ENCODE assay signal across 19 cellular contexts in the genomic region with DNA sequence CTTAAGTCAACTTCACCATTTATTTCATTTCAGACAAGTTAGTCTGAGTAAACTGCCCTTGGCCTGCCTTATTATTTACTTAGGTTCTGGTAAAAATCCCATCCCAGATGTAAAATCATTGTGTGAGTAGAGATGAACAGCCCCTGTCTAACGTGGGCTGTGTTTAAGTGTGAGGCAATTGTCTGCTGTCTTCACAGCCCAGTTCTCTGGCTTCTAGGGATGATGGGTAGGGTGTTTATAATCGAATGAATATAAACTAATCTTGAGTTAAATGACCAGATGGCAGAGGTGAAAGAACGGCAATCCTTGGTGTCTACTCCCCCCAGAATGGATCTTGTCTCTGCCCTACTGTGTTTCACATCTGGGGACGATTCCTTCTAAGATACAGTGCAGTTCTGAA. TPM values are rescaled to one million over a fixed set of nuclear protein-coding genes. Genes with fewer than 3 reads are reported as not detected.
"Had no signal": no experiment of that assay in that cellular context is flagged by ENCODE, and none has a peak within 500 bp of the region (broad histone marks: within the 10 kb centered on the region; RNA-seq: fewer than 3 reads in every experiment).

No MANE protein-coding gene starts in this region.

- H3K4me3 Mint-ChIP-seq: naive thymus-derived CD8-positive, alpha-beta T cell had no signal

- H3K9me3 Mint-ChIP-seq: naive thymus-derived CD8-positive, alpha-beta T cell had no signal

- H3K36me3 Mint-ChIP-seq: naive thymus-derived CD8-positive, alpha-beta T cell had no signal

- H3K27ac ChIP-seq: gastrocnemius medialis, heart right ventricle, neutrophil, right atrium auricular region, sigmoid colon, skin epidermis, suprapubic skin, thyroid gland, upper lobe of left lung, uterus had no signal

- ATAC-seq: esophagus mucosa; gastrocnemius medialis; heart right ventricle; naive thymus-derived CD8-positive, alpha-beta T cell had no signal

- H3K27me3 ChIP-seq: gastrocnemius medialis, heart right ventricle, right atrium auricular region, sigmoid colon, suprapubic skin, thyroid gland, upper lobe of left lung, uterus had no signal

- FAIRE-seq: endometrium, islet of Langerhans had no signal

- H3K4me1 Mint-ChIP-seq: naive thymus-derived CD8-positive, alpha-beta T cell had no signal

- H3K4me1 ChIP-seq: gastrocnemius medialis, right atrium auricular region, sigmoid colon, suprapubic skin, thyroid gland, upper lobe of left lung, uterus had no signal

- H3K4me3 ChIP-seq: gastrocnemius medialis, heart right ventricle, right atrium auricular region, sigmoid colon, skin epidermis, suprapubic skin, thyroid gland, upper lobe of left lung, uterus had no signal

- DNase-seq: effector memory CD4-positive, alpha-beta T cell; gastrocnemius medialis; heart right ventricle; hypothalamus; kidney glomerular epithelial cell; naive thymus-derived CD8-positive, alpha-beta T cell; sigmoid colon; stimulated activated CD4-positive, alpha-beta T cell treated with anti-CD3 and anti-CD28 coated beads, Interleukin-2, amount 100 ng/mL, for 24 hours; stimulated activated naive CD4-positive, alpha-beta T cell treated with Interleukin-2 at 50 U/mL for 16 hours; thyroid gland; upper lobe of left lung; uterus had no signal

- H3K27ac Mint-ChIP-seq: naive thymus-derived CD8-positive, alpha-beta T cell had no signal

- H3K9me3 ChIP-seq: gastrocnemius medialis, heart right ventricle, neutrophil, right atrium auricular region, sigmoid colon, suprapubic skin, thyroid gland, upper lobe of left lung, uterus had no signal

- H3K36me3 ChIP-seq: gastrocnemius medialis, heart right ventricle, neutrophil, right atrium auricular region, sigmoid colon, suprapubic skin, thyroid gland, upper lobe of left lung, uterus had no signal

RNA-seq across cellular contexts. Expression of a gene that starts 20.8 kb away (rescaled TPM):
- total RNA-seq: naive thymus-derived CD8-positive, alpha-beta T cell had no signal
- polyA plus RNA-seq: naive thymus-derived CD8-positive, alpha-beta T cell had no signal
